Comparison of ENCODE assay signal across 20 cellular contexts in genomic region chr7:46681865-46682503, GRCh38.
DNase-seq lines count a peak whose midpoint lies in the region; ATAC-seq, FAIRE-seq and TF ChIP-seq lines count a peak whose summit lies in the region.
"Had no signal": no experiment of that assay in that cellular context is flagged by ENCODE, and none has a peak within 500 bp of the region (broad histone marks: within the 10 kb centered on the region; RNA-seq: fewer than 3 reads in every experiment).

No MANE protein-coding gene starts in this region.

- POLR2A ChIA-PET in naive thymus-derived CD4-positive, alpha-beta T cell (lab: Charles Lee) = no interaction called here

- no peak overlapping the region for H2BK5ac ChIP-seq in neuronal stem cell (ENCODE audit: low read length)

- H3K4me1 Mint-ChIP-seq in naive thymus-derived CD4-positive, alpha-beta T cell = no peaks in the 10 kb centered on the region
- H3K4me1 Mint-ChIP-seq: activated CD4-positive, alpha-beta memory T cell treated with anti-CD3 and anti-CD28 coated beads, Interleukin-2, amount 10 ng/mL, durations not matched to agents 7 days and 5 days had no signal

- H3K27me3 ChIP-seq in BLaER1 = no peaks in the 10 kb centered on the region
- no peaks in the 10 kb centered on the region for H3K27me3 ChIP-seq in neuronal stem cell (ENCODE audit: control insufficient read depth in 3 of 3, insufficient read depth in 3 of 3, low read depth in 1 of 3, low read length in 3 of 3)
- H3K27me3 ChIP-seq in naive thymus-derived CD4-positive, alpha-beta T cell (ENCODE audit: control insufficient read depth in 2 of 2, insufficient read depth in 2 of 2, low read length in 2 of 2) = no peaks in the 10 kb centered on the region

- WGBS in neuronal stem cell (ENCODE audit: extremely low coverage in 2 of 2, insufficient read length in 2 of 2, insufficient replicate concordance in 1 of 2), 2 donors = no CpG with 5 or more reads among the region's 12 CpGs

- no peak overlapping the region for H3K4ac ChIP-seq in neuronal stem cell (ENCODE audit: low read length)

- no peak overlapping the region for H3K27ac ChIP-seq in BLaER1
- no peak overlapping the region for H3K27ac ChIP-seq in neuronal stem cell (replicated peaks; ENCODE audit: low read length)
- H3K27ac ChIP-seq in naive thymus-derived CD4-positive, alpha-beta T cell (ENCODE audit: low read depth, low read length) = no peak overlapping the region

- no peak overlapping the region for H2BK12ac ChIP-seq in neuronal stem cell (ENCODE audit: low read length)

- H3K14ac ChIP-seq in neuronal stem cell (ENCODE audit: low read length) = no peak overlapping the region

- intact Hi-C loops in naive thymus-derived CD4-positive, alpha-beta T cell (cut with micrococcal nuclease) = no loop called here

- H3K27me3 Mint-ChIP-seq in naive thymus-derived CD4-positive, alpha-beta T cell = no peaks in the 10 kb centered on the region
- H3K27me3 Mint-ChIP-seq: activated CD4-positive, alpha-beta memory T cell treated with anti-CD3 and anti-CD28 coated beads, Interleukin-2, amount 10 ng/mL, durations not matched to agents 7 days and 5 days; activated naive CD8-positive, alpha-beta T cell had no signal

- H3K4me2 ChIP-seq in BLaER1 (peak overlapping the region; percentile 59), neuronal stem cell (ENCODE audit: insufficient read depth, low read length, poor library complexity, severe bottlenecking) (no peak overlapping the region)

- no peaks in the 10 kb centered on the region for H4K20me1 ChIP-seq in BLaER1

- peak overlapping the region; percentile 62 for H3K18ac ChIP-seq in neuronal stem cell (ENCODE audit: low read length)

- H3K79me1 ChIP-seq in neuronal stem cell (ENCODE audit: low read depth, low read length) = no peaks in the 10 kb centered on the region

- H3K4me3 ChIP-seq in BLaER1 (no peak overlapping the region), choroid plexus epithelial cell (ENCODE audit: low read depth, low read length) (no peak overlapping the region), neuronal stem cell (ENCODE audit: low read length in 2 of 2) (no peak overlapping the region)
- no peak overlapping the region for H3K4me3 ChIP-seq in naive thymus-derived CD4-positive, alpha-beta T cell (ENCODE audit: low read length)
- H3K4me3 ChIP-seq: mucosa of descending colon had no signal

- H3K4me1 ChIP-seq in BLaER1 = peaks cover 15% of the 10 kb centered on the region
- no peaks in the 10 kb centered on the region for H3K4me1 ChIP-seq in neuronal stem cell (ENCODE audit: control insufficient read depth in 2 of 2, insufficient read depth in 1 of 2, low read depth in 1 of 2, low read length in 2 of 2)
- no peaks in the 10 kb centered on the region for H3K4me1 ChIP-seq in naive thymus-derived CD4-positive, alpha-beta T cell (ENCODE audit: control insufficient read depth in 2 of 2, insufficient read depth in 2 of 2, low read length in 2 of 2)

- DNase-seq in HTR-8/SVneo (ENCODE audit: insufficient read length, low spot score) (no peak), choroid plexus epithelial cell (ENCODE audit: low read depth) (peak; percentile 12), neuronal stem cell (ENCODE audit: low spot score) (no peak), glomerular visceral epithelial cell (ENCODE audit: extremely low spot score) (no peak), NCI-H1694 treated with DMSO at 0.1 percent for 48 hours (lab: John Stamatoyannopoulos, UW) (no peak)
- DNase-seq in activated CD4-positive, CD25-positive, alpha-beta regulatory T cell (lab: John Stamatoyannopoulos, UW) = no peak
- no peak for DNase-seq in naive thymus-derived CD4-positive, alpha-beta T cell
- DNase-seq: activated CD4-positive, alpha-beta memory T cell treated with anti-CD3 and anti-CD28 coated beads, Interleukin-2, amount 10 ng/mL, durations not matched to agents 7 days and 5 days; activated T-cell treated with anti-CD3 and anti-CD28 coated beads, Interleukin-2, amount 50 U/mL, for 48 hours; COR-L47; left colon; mucosa of descending colon; NCI-H1417; NCI-H2171 treated with DMSO at 0.1 percent for 48 hours; NCI-H748 treated with DMSO at 0.1 percent for 48 hours; nucleus accumbens; stimulated activated CD4-positive, alpha-beta T cell treated with anti-CD3 and anti-CD28 coated beads, Interleukin-2, amount 100 ng/mL, for 48 hours had no signal

- no peak overlapping the region for H3K4me3 Mint-ChIP-seq in naive thymus-derived CD4-positive, alpha-beta T cell
- H3K4me3 Mint-ChIP-seq: activated CD4-positive, alpha-beta memory T cell treated with anti-CD3 and anti-CD28 coated beads, Interleukin-2, amount 10 ng/mL, durations not matched to agents 7 days and 5 days; activated naive CD8-positive, alpha-beta T cell had no signal

- peaks cover 0 to 9% (median 0%) of the 10 kb centered on the region in 11 donors for H3K9me3 Mint-ChIP-seq in naive thymus-derived CD4-positive, alpha-beta T cell

- no peaks in the 10 kb centered on the region for H3K36me3 Mint-ChIP-seq in naive thymus-derived CD4-positive, alpha-beta T cell
- H3K36me3 Mint-ChIP-seq: activated naive CD8-positive, alpha-beta T cell had no signal

- CTCF ChIA-PET in naive thymus-derived CD4-positive, alpha-beta T cell (lab: Charles Lee) = no interaction called here

- peak; percentile 26 for FAIRE-seq in HTR-8/SVneo (lab: Jason Lieb, UNC)
- FAIRE-seq: H54 had no signal

- H2BK120ac ChIP-seq in neuronal stem cell (ENCODE audit: low read depth, low read length) = no peak overlapping the region

- peak overlapping the region; percentile 68 for H2AK5ac ChIP-seq in neuronal stem cell (ENCODE audit: low read depth, low read length)

- no peak overlapping the region for H2BK15ac ChIP-seq in neuronal stem cell (ENCODE audit: low read length)

- no peak overlapping the region for H2AFZ ChIP-seq in neuronal stem cell (ENCODE audit: low read length)

- no peak overlapping the region for H4K91ac ChIP-seq in neuronal stem cell (ENCODE audit: low read depth, low read length, poor library complexity)

- H3K9me3 ChIP-seq in BLaER1 (peaks cover 6% of the 10 kb centered on the region), neuronal stem cell (replicated peaks in 1 of 2; ENCODE audit: control insufficient read depth in 2 of 2, insufficient read depth in 1 of 2, low read depth in 1 of 2, low read length in 2 of 2) (no peaks in the 10 kb centered on the region)
- H3K9me3 ChIP-seq in naive thymus-derived CD4-positive, alpha-beta T cell (ENCODE audit: control insufficient read depth in 2 of 3, low read length in 3 of 3) = no peaks in the 10 kb centered on the region
- H3K9me3 ChIP-seq: mucosa of descending colon had no signal

- H3K23ac ChIP-seq in neuronal stem cell (ENCODE audit: low read depth, low read length, poor library complexity) = no peak overlapping the region

- peak overlapping the region; percentile 29 for H4K8ac ChIP-seq in neuronal stem cell (ENCODE audit: low read depth, low read length)

- H3K36me3 ChIP-seq in BLaER1 = no peaks in the 10 kb centered on the region
- no peaks in the 10 kb centered on the region for H3K36me3 ChIP-seq in neuronal stem cell (replicated peaks in 1 of 2; ENCODE audit: control insufficient read depth in 2 of 2, insufficient read depth in 2 of 2, low read length in 2 of 2)
- H3K36me3 ChIP-seq in naive thymus-derived CD4-positive, alpha-beta T cell (ENCODE audit: control insufficient read depth in 2 of 3, insufficient read depth in 3 of 3, low read length in 3 of 3) = no peaks in the 10 kb centered on the region

- ATAC-seq in naive thymus-derived CD4-positive, alpha-beta T cell = no peak
- ATAC-seq: left colon, mucosa of descending colon had no signal

- TF ChIP-seq CTCF in choroid plexus epithelial cell (conservative IDR thresholded peaks at IDR 0.05; ENCODE audit: low read depth, low read length) = peak; percentile 15

- no peak overlapping the region for H3K27ac Mint-ChIP-seq in naive thymus-derived CD4-positive, alpha-beta T cell
- H3K27ac Mint-ChIP-seq: activated CD4-positive, alpha-beta memory T cell treated with anti-CD3 and anti-CD28 coated beads, Interleukin-2, amount 10 ng/mL, durations not matched to agents 7 days and 5 days; activated naive CD8-positive, alpha-beta T cell had no signal

- no peak overlapping the region for H3K9ac ChIP-seq in BLaER1
- H3K9ac ChIP-seq in neuronal stem cell (ENCODE audit: low read depth, low read length, poor library complexity) = no peak overlapping the region
